ENCODE assay signal across 10 cellular contexts in the genomic region with DNA sequence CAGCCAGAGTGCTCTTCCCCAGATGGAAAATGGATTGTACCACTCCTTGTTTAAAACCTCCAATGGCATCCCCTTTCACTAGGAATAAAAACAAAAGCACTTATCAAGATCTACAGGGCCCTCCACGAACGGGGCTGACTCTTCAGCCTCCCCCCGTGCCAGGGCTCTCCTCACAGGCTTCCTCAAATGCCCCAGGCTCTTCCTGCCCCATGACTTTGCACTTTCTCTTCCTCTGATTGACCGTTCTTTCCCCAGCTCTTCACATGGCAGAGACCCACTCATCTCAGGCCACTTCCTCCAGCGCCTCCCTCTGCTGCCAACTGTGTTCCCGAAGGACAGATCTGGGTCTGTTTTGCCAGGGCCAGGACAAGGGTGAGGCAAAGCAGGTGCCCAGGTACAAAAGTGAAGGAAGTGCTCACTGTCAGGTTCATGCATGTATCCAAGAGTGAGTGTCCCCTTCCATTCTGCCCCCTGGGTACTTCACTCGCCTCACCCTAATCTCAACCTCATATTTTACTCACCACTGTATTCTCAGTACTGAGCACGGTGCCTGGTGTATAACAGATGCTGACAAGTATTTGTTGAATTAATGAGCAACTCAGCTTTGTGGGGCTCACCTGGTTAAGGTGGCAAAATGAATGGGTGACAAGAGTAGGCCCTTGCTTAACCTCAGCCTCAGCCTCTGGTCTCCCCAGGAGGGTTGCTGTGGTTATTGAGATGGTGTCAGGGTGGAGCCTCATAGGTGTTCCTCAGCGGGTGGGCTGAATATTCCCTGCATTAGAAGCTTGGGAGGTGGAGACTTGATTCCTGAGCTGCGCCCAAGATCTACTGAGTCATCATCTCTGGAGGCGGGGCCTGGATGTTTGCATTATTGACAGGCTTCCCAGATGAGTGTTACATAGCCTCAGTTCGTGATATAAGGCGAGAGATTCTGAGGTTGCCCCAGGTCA. TPM values are rescaled to one million over a fixed set of nuclear protein-coding genes. Genes with fewer than 3 reads are reported as not detected.
DNase-seq lines count a peak whose midpoint lies in the region; ATAC-seq and TF ChIP-seq lines count a peak whose summit lies in the region.
"Had no signal": no experiment of that assay in that cellular context is flagged by ENCODE, and none has a peak within 500 bp of the region (broad histone marks: within the 10 kb centered on the region; RNA-seq: fewer than 3 reads in every experiment).

No MANE protein-coding gene starts in this region.

- peaks cover 12% of the 10 kb centered on the region for H3K4me1 Mint-ChIP-seq in activated CD8-positive, alpha-beta memory T cell treated with anti-CD3 and anti-CD28 coated beads, Interleukin-2, amount 10 ng/mL, durations not matched to agents 7 days and 5 days

- no peak overlapping the region for H3K9ac ChIP-seq in subcutaneous abdominal adipose tissue (ENCODE audit: low read length in 5 of 5)

- H3K36me3 Mint-ChIP-seq in activated naive CD4-positive, alpha-beta T cell treated with anti-CD3 and anti-CD28 coated beads, Interleukin-2, amount 50 U/mL, for 72 hours: no peaks in the 10 kb centered on the region
- H3K36me3 Mint-ChIP-seq in activated CD8-positive, alpha-beta memory T cell treated with anti-CD3 and anti-CD28 coated beads, Interleukin-2, amount 10 ng/mL, durations not matched to agents 7 days and 5 days: no peaks in the 10 kb centered on the region

- no peak for TF ChIP-seq CTCF in fibroblast of mammary gland (conservative IDR thresholded peaks at IDR 0.05; ENCODE audit: control insufficient read depth, insufficient read depth, low read depth, low read length)

- ATAC-seq in activated naive CD4-positive, alpha-beta T cell treated with anti-CD3 and anti-CD28 coated beads, Interleukin-2, amount 50 U/mL, for 72 hours: no peak
- ATAC-seq in activated CD8-positive, alpha-beta memory T cell treated with anti-CD3 and anti-CD28 coated beads, Interleukin-2, amount 10 ng/mL, durations not matched to agents 7 days and 5 days: no peak

- peaks cover 0 to 3% (median 2%) of the 10 kb centered on the region in 5 donors for H3K27me3 ChIP-seq in subcutaneous abdominal adipose tissue (ENCODE audit: control insufficient read depth in 5 of 5, insufficient read depth in 4 of 5, low read length in 5 of 5)
- H3K27me3 ChIP-seq: ascending aorta had no signal

- peaks cover 7% of the 10 kb centered on the region for H3K27me3 Mint-ChIP-seq in activated CD8-positive, alpha-beta memory T cell treated with anti-CD3 and anti-CD28 coated beads, Interleukin-2, amount 10 ng/mL, durations not matched to agents 7 days and 5 days

- no peak for DNase-seq in activated naive CD4-positive, alpha-beta T cell treated with anti-CD3 and anti-CD28 coated beads, Interleukin-2, amount 50 U/mL, for 72 hours (ENCODE audit: low spot score in 2 of 2)
- no peak for DNase-seq in activated naive CD4-positive, alpha-beta T cell treated with Interleukin-2 at 50 U/mL for 16 hours
- DNase-seq in RPMI7951 (ENCODE audit: low read depth) (peak; percentile 89), fibroblast of mammary gland (ENCODE audit: low read depth) (peak; percentile 26), kidney tubule cell (ENCODE audit: low spot score) (no peak), NCI-H1092 treated with DMSO at 0.1 percent for 48 hours (lab: John Stamatoyannopoulos, UW) (no peak)
- DNase-seq in activated CD8-positive, alpha-beta memory T cell treated with anti-CD3 and anti-CD28 coated beads, Interleukin-2, amount 10 ng/mL, durations not matched to agents 7 days and 5 days: no peak
- DNase-seq: NCI-H1694 had no signal

- no peak overlapping the region for H3K4me3 Mint-ChIP-seq in activated CD8-positive, alpha-beta memory T cell treated with anti-CD3 and anti-CD28 coated beads, Interleukin-2, amount 10 ng/mL, durations not matched to agents 7 days and 5 days

- H3K27ac Mint-ChIP-seq in activated naive CD4-positive, alpha-beta T cell treated with anti-CD3 and anti-CD28 coated beads, Interleukin-2, amount 50 U/mL, for 72 hours: peak overlapping the region; percentile 45 to 72
- H3K27ac Mint-ChIP-seq in activated CD8-positive, alpha-beta memory T cell treated with anti-CD3 and anti-CD28 coated beads, Interleukin-2, amount 10 ng/mL, durations not matched to agents 7 days and 5 days: no peak overlapping the region

- H3K4me3 ChIP-seq in fibroblast of mammary gland (ENCODE audit: control insufficient read depth, low read depth, low read length): no peak overlapping the region
- H3K4me3 ChIP-seq in subcutaneous abdominal adipose tissue (ENCODE audit: low read depth in 1 of 5, low read length in 5 of 5): no peak overlapping the region
- H3K4me3 ChIP-seq: ascending aorta had no signal

- no peaks in the 10 kb centered on the region for H3K36me3 ChIP-seq in subcutaneous abdominal adipose tissue (ENCODE audit: control insufficient read depth in 5 of 5, insufficient read depth in 5 of 5, low read length in 5 of 5)
- H3K36me3 ChIP-seq: ascending aorta had no signal

- peaks cover 0 to 15% (median 9%) of the 10 kb centered on the region in 5 donors for H3K4me1 ChIP-seq in subcutaneous abdominal adipose tissue (ENCODE audit: control insufficient read depth in 5 of 5, insufficient read depth in 5 of 5, low read length in 5 of 5)
- H3K4me1 ChIP-seq: ascending aorta had no signal

- CTCF ChIA-PET in activated CD8-positive, alpha-beta memory T cell treated with anti-CD3 and anti-CD28 coated beads, Interleukin-2, amount 10 ng/mL, durations not matched to agents 7 days and 5 days (lab: Charles Lee): no interaction called here

- H3K9me3 Mint-ChIP-seq in activated naive CD4-positive, alpha-beta T cell treated with anti-CD3 and anti-CD28 coated beads, Interleukin-2, amount 50 U/mL, for 72 hours: peaks cover 0 to 5% of the 10 kb centered on the region in 2 donors
- no peaks in the 10 kb centered on the region for H3K9me3 Mint-ChIP-seq in activated CD8-positive, alpha-beta memory T cell treated with anti-CD3 and anti-CD28 coated beads, Interleukin-2, amount 10 ng/mL, durations not matched to agents 7 days and 5 days (ENCODE audit: low read depth)

- peak overlapping the region; percentile 45 for H3K27ac ChIP-seq in subcutaneous abdominal adipose tissue (ENCODE audit: low read depth, low read length)
- H3K27ac ChIP-seq: ascending aorta had no signal

- H3K9me3 ChIP-seq in subcutaneous abdominal adipose tissue (ENCODE audit: control insufficient read depth in 5 of 5, low read length in 5 of 5): peaks cover 0 to 2% (median 0%) of the 10 kb centered on the region in 5 donors
- H3K9me3 ChIP-seq: ascending aorta had no signal

RNA-seq across cellular contexts. Expression of gene SYT6, which starts 39.6 kb away (rescaled TPM):
- under 1 TPM in 1 of 2 donors, not detected in 1; 0.11 TPM for total RNA-seq in activated naive CD4-positive, alpha-beta T cell treated with anti-CD3 and anti-CD28 coated beads, Interleukin-2, amount 50 U/mL, for 72 hours
- not detected in 2 replicates for total RNA-seq in RPMI7951 (2014; rRNA removed; shearing (Covaris generic))
- not detected for total RNA-seq in activated CD8-positive, alpha-beta memory T cell treated with anti-CD3 and anti-CD28 coated beads, Interleukin-2, amount 10 ng/mL, durations not matched to agents 7 days and 5 days
- total RNA-seq: ascending aorta had no signal

Comparison
In these comparisons a context has a peak if more than half of its experiments do, and no peak if none do; other contexts are left out.
1. DNase-seq: peak in RPMI7951 (single experiment) and fibroblast of mammary gland (single experiment); none in activated naive CD4-positive, alpha-beta T cell treated with anti-CD3 and anti-CD28 coated beads, Interleukin-2, amount 50 U/mL, for 72 hours (0 of 2), activated naive CD4-positive, alpha-beta T cell treated with Interleukin-2 at 50 U/mL for 16 hours (single experiment), activated CD8-positive, alpha-beta memory T cell treated with anti-CD3 and anti-CD28 coated beads, Interleukin-2, amount 10 ng/mL, durations not matched to agents 7 days and 5 days (single experiment), kidney tubule cell (single experiment) and NCI-H1092 treated with DMSO at 0.1 percent for 48 hours (single experiment).